ENCODE assay signal across 1 cellular context in genomic region chr1:1597275-1597930, GRCh38.
TF ChIP-seq lines count a peak whose summit lies in the region.

No MANE protein-coding gene starts in this region.

TF ChIP-seq in HepG2, 621 proteins besides CTCF, POLR2A, EP300 and RAD21 (continued from another document and continues in another):
- no peak for TF ChIP-seq U2AF2 (IDR thresholded peaks at IDR 0.05; ENCODE audit: low read depth, low read length)
- no peak for TF ChIP-seq CC2D1A (CRISPR knock-in tag; IDR thresholded peaks at IDR 0.05)
- no peak for TF ChIP-seq HDAC1 (CRISPR knock-in tag; IDR thresholded peaks at IDR 0.05)
- no peak for TF ChIP-seq ZNF256 (CRISPR knock-in tag; conservative IDR thresholded peaks at IDR 0.05)
- TF ChIP-seq ZFP62 (CRISPR knock-in tag; IDR thresholded peaks at IDR 0.05), result no peak
- no peak for TF ChIP-seq ZNF546 (CRISPR knock-in tag; conservative IDR thresholded peaks at IDR 0.05)
- no peak for TF ChIP-seq HNF1B (CRISPR knock-in tag; IDR thresholded peaks at IDR 0.05)
- TF ChIP-seq NFRKB (IDR thresholded peaks at IDR 0.05), result no peak
- TF ChIP-seq PLSCR1 (CRISPR knock-in tag; IDR thresholded peaks at IDR 0.05; ENCODE audit: borderline replicate concordance), result no peak
- TF ChIP-seq MED13 (CRISPR knock-in tag; IDR thresholded peaks at IDR 0.05), result no peak
- no peak for TF ChIP-seq ZSCAN30 (CRISPR knock-in tag; IDR thresholded peaks at IDR 0.05)
- no peak for TF ChIP-seq ZNF503 (CRISPR knock-in tag; IDR thresholded peaks at IDR 0.05)
- no peak for TF ChIP-seq FOXP1 (IDR thresholded peaks at IDR 0.05)
- no peak for TF ChIP-seq FOXP1 (CRISPR knock-in tag; IDR thresholded peaks at IDR 0.05)
- no peak for TF ChIP-seq HDAC2 (CRISPR knock-in tag; IDR thresholded peaks at IDR 0.05)
- no peak for TF ChIP-seq CHD4 (IDR thresholded peaks at IDR 0.05; ENCODE audit: borderline replicate concordance, low read length)
- no peak for TF ChIP-seq RORA (CRISPR knock-in tag; IDR thresholded peaks at IDR 0.05)
- no peak for TF ChIP-seq ZNF569 (CRISPR knock-in tag; IDR thresholded peaks at IDR 0.05; ENCODE audit: borderline replicate concordance)
- no peak for TF ChIP-seq PRDM15 (CRISPR knock-in tag; IDR thresholded peaks at IDR 0.05)
- TF ChIP-seq KLF6 (CRISPR knock-in tag; IDR thresholded peaks at IDR 0.05), result no peak
- no peak for TF ChIP-seq ZNF510 (CRISPR knock-in tag; IDR thresholded peaks at IDR 0.05; ENCODE audit: low read depth)
- no peak for TF ChIP-seq ATF7 (IDR thresholded peaks at IDR 0.05)
- no peak for TF ChIP-seq ATF7 (CRISPR knock-in tag; IDR thresholded peaks at IDR 0.05)
- no peak for TF ChIP-seq MZF1 (CRISPR knock-in tag; IDR thresholded peaks at IDR 0.05; ENCODE audit: borderline replicate concordance)
- TF ChIP-seq ZNF652 (CRISPR knock-in tag; IDR thresholded peaks at IDR 0.05; ENCODE audit: borderline replicate concordance, low read depth), result no peak
- no peak for TF ChIP-seq FOXO4 (CRISPR knock-in tag; conservative IDR thresholded peaks at IDR 0.05)
- no peak for TF ChIP-seq ZFP36L2 (CRISPR knock-in tag; IDR thresholded peaks at IDR 0.05)
- no peak for TF ChIP-seq TBL1XR1 (IDR thresholded peaks at IDR 0.05; ENCODE audit: borderline replicate concordance, low read length, partially characterized antibody)
- 0 out of 2 replicates have a peak, but pooled peaks have one; percentile 30 for TF ChIP-seq ZSCAN21 (CRISPR knock-in tag; IDR thresholded peaks at IDR 0.05; ENCODE audit: borderline replicate concordance)
- TF ChIP-seq SOX6 (IDR thresholded peaks at IDR 0.05), result no peak
- TF ChIP-seq SOX6 (CRISPR knock-in tag; IDR thresholded peaks at IDR 0.05), result no peak
- TF ChIP-seq ZNF660 (CRISPR knock-in tag; IDR thresholded peaks at IDR 0.05; ENCODE audit: borderline replicate concordance, low read depth), result no peak
- 0 out of 2 replicates have a peak, but pooled peaks have one; percentile 42 for TF ChIP-seq MAX (IDR thresholded peaks at IDR 0.05)
- TF ChIP-seq SNAPC2 (CRISPR knock-in tag; IDR thresholded peaks at IDR 0.05), result no peak
- TF ChIP-seq ZNF281 (CRISPR knock-in tag; IDR thresholded peaks at IDR 0.05; ENCODE audit: borderline replicate concordance), result peak; percentile 43; the same call in 1 of the 2 replicates
- TF ChIP-seq PHF8 (CRISPR knock-in tag; IDR thresholded peaks at IDR 0.05), result peak; percentile 27; the same call in 1 of the 2 replicates
- TF ChIP-seq ZNF678 (CRISPR knock-in tag; IDR thresholded peaks at IDR 0.05), result no peak
- TF ChIP-seq NFKB2 (CRISPR knock-in tag; IDR thresholded peaks at IDR 0.05; ENCODE audit: borderline replicate concordance), result no peak
- no peak for TF ChIP-seq NPAS2 (CRISPR knock-in tag; IDR thresholded peaks at IDR 0.05; ENCODE audit: borderline replicate concordance)
- no peak for TF ChIP-seq ZSCAN22 (CRISPR knock-in tag; IDR thresholded peaks at IDR 0.05)
- no peak for TF ChIP-seq SIX4 (CRISPR knock-in tag; IDR thresholded peaks at IDR 0.05)
- TF ChIP-seq MTF2 (CRISPR knock-in tag; IDR thresholded peaks at IDR 0.05; ENCODE audit: borderline replicate concordance), result no peak
- 0 out of 2 replicates have a peak, but pooled peaks have one; percentile 20 for TF ChIP-seq ATF3 (CRISPR knock-in tag; IDR thresholded peaks at IDR 0.05)
- TF ChIP-seq GMEB1 (CRISPR knock-in tag; IDR thresholded peaks at IDR 0.05; ENCODE audit: borderline replicate concordance), result no peak
- no peak for TF ChIP-seq HMGA1 (CRISPR knock-in tag; conservative IDR thresholded peaks at IDR 0.05)
- no peak for TF ChIP-seq SP2 (CRISPR knock-in tag; IDR thresholded peaks at IDR 0.05)
- TF ChIP-seq ZBTB34 (CRISPR knock-in tag; IDR thresholded peaks at IDR 0.05), result no peak
- no peak for TF ChIP-seq DDIT3 (CRISPR knock-in tag; IDR thresholded peaks at IDR 0.05)
